ENCODE assay signal across 8 cellular contexts in the genomic region with DNA sequence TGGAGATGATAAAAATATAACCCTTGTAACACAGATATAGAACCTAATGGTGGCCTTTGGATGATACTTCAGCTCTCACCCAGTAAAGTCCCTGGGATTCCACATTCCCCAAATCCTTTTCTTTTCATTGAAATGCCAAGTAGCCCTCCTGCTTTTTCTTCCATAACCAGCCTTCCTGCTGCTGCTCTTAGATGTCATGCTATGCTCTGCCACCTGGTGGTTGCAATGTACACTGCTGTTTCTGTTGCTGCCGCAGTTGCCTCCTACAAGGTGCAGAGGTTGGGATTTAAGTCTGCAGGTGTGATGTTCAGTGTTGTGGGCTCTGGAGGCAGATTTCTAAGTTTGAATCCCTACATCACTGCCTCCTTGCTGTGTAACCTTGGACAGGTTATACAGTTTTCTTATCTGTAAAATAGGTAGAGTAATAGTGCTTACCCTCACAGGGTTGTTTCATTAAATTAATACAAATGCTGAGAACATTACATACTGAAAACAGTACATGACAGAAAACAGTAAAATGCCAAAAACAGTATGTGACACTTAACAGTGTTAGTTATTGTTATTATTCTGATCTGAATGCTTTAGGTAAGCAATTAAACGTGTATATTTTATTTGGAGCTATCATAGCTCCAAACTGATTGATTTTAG.
DNase-seq lines count a peak whose midpoint lies in the region; ATAC-seq and TF ChIP-seq lines count a peak whose summit lies in the region.

No MANE protein-coding gene starts in this region.

- BruUV-seq in IMR-90 (replicated peaks; lab: Mats Ljungman, UMichigan), result no TSS peak
- no TSS peak for BruUV-seq in OCI-LY7 (replicated peaks; lab: Mats Ljungman, UMichigan)

- H4K8ac ChIP-seq in IMR-90 (ENCODE audit: low read depth in 2 of 2, low read length in 2 of 2), result no peak overlapping the region

- H3K23ac ChIP-seq in IMR-90 (ENCODE audit: low read depth, low read length), result no peak overlapping the region

- H3K4me1 Mint-ChIP-seq in CD14-positive monocyte, result peaks cover 2% of the 10 kb centered on the region
- peaks cover 0 to 6% of the 10 kb centered on the region in 2 donors for H3K4me1 Mint-ChIP-seq in natural killer cell
- no peaks in the 10 kb centered on the region for H3K4me1 Mint-ChIP-seq in stimulated activated naive B cell treated with anti-CD40 and anti-IgM and Interleukin-4, amounts not matched to agents 10 μg/mL and 1 μg/mL and 100 μg/mL, for 72 hours

- H2BK120ac ChIP-seq in IMR-90 (ENCODE audit: low read depth, low read length), result no peak overlapping the region

- no peak overlapping the region for H2AK5ac ChIP-seq in IMR-90 (ENCODE audit: low read depth, low read length)

- H3K4me2 ChIP-seq in IMR-90 (ENCODE audit: low read depth, low read length) (no peak overlapping the region), OCI-LY7 (ENCODE audit: low read length) (no peak overlapping the region)

- no peaks in the 10 kb centered on the region for H3K4me1 ChIP-seq in IMR-90 (ENCODE audit: control insufficient read depth, insufficient read depth, low read length)
- H3K4me1 ChIP-seq in OCI-LY7 (ENCODE audit: insufficient read depth, low read length, poor library complexity, severe bottlenecking), result no peaks in the 10 kb centered on the region
- H3K4me1 ChIP-seq in esophagus squamous epithelium, result peaks cover 0 to 12% (median 0%) of the 10 kb centered on the region in 3 donors

- peaks cover 12% of the 10 kb centered on the region for H4K20me1 ChIP-seq in IMR-90 (ENCODE audit: insufficient read depth, low read length)
- peaks cover 3% of the 10 kb centered on the region; the same call in 1 of the 2 replicates for H4K20me1 ChIP-seq in OCI-LY7 (ENCODE audit: insufficient read depth, low read length)

- no peak overlapping the region for H2AK9ac ChIP-seq in IMR-90 (replicated peaks; ENCODE audit: low read depth, low read length, poor library complexity)

- H3K79me1 ChIP-seq in IMR-90 (ENCODE audit: low read depth in 1 of 2, low read length in 2 of 2), result peaks cover 3 to 30% of the 10 kb centered on the region in 2 experiments; a peak in 3 of 4 replicates

- dilution Hi-C loops in IMR-90 (cut with HindIII; ENCODE audit: low sequenced_read_pairs, unreplicated experiment), result no loop called here

- H3K9me3 ChIP-seq in IMR-90 (ENCODE audit: control insufficient read depth, insufficient read depth, low read length), result no peaks in the 10 kb centered on the region
- no peaks in the 10 kb centered on the region for H3K9me3 ChIP-seq in OCI-LY7 (ENCODE audit: low read length)
- no peaks in the 10 kb centered on the region for H3K9me3 ChIP-seq in esophagus squamous epithelium

- H2BK5ac ChIP-seq in IMR-90 (ENCODE audit: low read depth, low read length, poor library complexity, severe bottlenecking), result no peak overlapping the region

- H3K27ac ChIP-seq in IMR-90 (ENCODE audit: insufficient read depth, low read length), result no peak overlapping the region
- H3K27ac ChIP-seq in OCI-LY7 (ENCODE audit: low read depth, low read length, poor library complexity, severe bottlenecking), result no peak overlapping the region
- no peak overlapping the region for H3K27ac ChIP-seq in esophagus squamous epithelium

- H3K79me2 ChIP-seq in OCI-LY7 (ENCODE audit: insufficient read depth, low read depth, low read length), result peaks cover 8% of the 10 kb centered on the region; the same call in 1 of the 2 replicates

- H3K27ac Mint-ChIP-seq in CD14-positive monocyte (peak overlapping the region in 1 of 7 donors; percentile 61), natural killer cell (no peak overlapping the region)
- H3K27ac Mint-ChIP-seq in stimulated activated naive B cell treated with anti-CD40 and anti-IgM and Interleukin-4, amounts not matched to agents 10 μg/mL and 1 μg/mL and 100 μg/mL, for 72 hours, result no peak overlapping the region

- H3K9me3 Mint-ChIP-seq in CD14-positive monocyte, result no peaks in the 10 kb centered on the region
- no peaks in the 10 kb centered on the region for H3K9me3 Mint-ChIP-seq in natural killer cell
- H3K9me3 Mint-ChIP-seq in stimulated activated naive B cell treated with anti-CD40 and anti-IgM and Interleukin-4, amounts not matched to agents 10 μg/mL and 1 μg/mL and 100 μg/mL, for 72 hours, result no peaks in the 10 kb centered on the region

- H4K91ac ChIP-seq in IMR-90 (ENCODE audit: insufficient read depth, low read depth, low read length), result no peak overlapping the region

- H3K36me3 ChIP-seq in IMR-90 (ENCODE audit: control insufficient read depth, insufficient read depth, low read length) (peaks cover 2% of the 10 kb centered on the region; the same call in 1 of the 2 replicates), OCI-LY7 (ENCODE audit: insufficient read depth, low read length) (peaks cover 7% of the 10 kb centered on the region), esophagus squamous epithelium (peaks cover 0 to 8% (median 0%) of the 10 kb centered on the region in 3 donors)

- no peak overlapping the region for H3K56ac ChIP-seq in IMR-90 (ENCODE audit: extremely low read depth, insufficient read depth, low read length)

- TF ChIP-seq RAD21 in IMR-90 (IDR thresholded peaks at IDR 0.05; ENCODE audit: low read length), result peak; percentile 91

- intact Hi-C loops in CD14-positive monocyte (cut with micrococcal nuclease), result loop anchor here (2.0 to 10.0 kb wide), 3 partner anchors 181 to 238 kb away; a partner anchor contains a TSS
- intact Hi-C loops in IMR-90 (cut with micrococcal nuclease), result loop anchor here (1.0 to 5.0 kb wide), 4 partner anchors 41 to 181 kb away; no protein-coding TSS in a partner anchor
- intact Hi-C loops in OCI-LY7 (cut with micrococcal nuclease; ENCODE audit: unreplicated experiment), result loop anchor here (1.0 to 2.0 kb wide), 3 partner anchors 62 to 244 kb away; no protein-coding TSS in a partner anchor
- intact Hi-C loops in esophagus squamous epithelium (cut with DNase I), result loop anchor here (10.0 kb wide), 1 partner anchor 178 kb away; a partner anchor contains a TSS
- intact Hi-C loops in natural killer cell (cut with micrococcal nuclease), result loop anchor here (1.0 to 5.0 kb wide), 3 partner anchors 181 to 244 kb away; no protein-coding TSS in a partner anchor

- H3K4ac ChIP-seq in IMR-90 (ENCODE audit: low read depth, low read length), result no peak overlapping the region

- no CpG with 5 or more reads among the region's 2 CpGs for WGBS in IMR-90 (ENCODE audit: extremely low coverage in 2 of 2, insufficient read length in 1 of 2), 2 experiments
- 32 to 40% methylated on average over 2 of the region's 2 CpGs for WGBS in esophagus squamous epithelium, 2 donors

- no peak overlapping the region for H3K14ac ChIP-seq in IMR-90 (replicated peaks; ENCODE audit: low read depth, low read length)

- H3K27me3 Mint-ChIP-seq in CD14-positive monocyte (ENCODE audit: low read depth in 3 of 3) (peaks cover 0 to 2% (median 0%) of the 10 kb centered on the region in 3 donors), natural killer cell (ENCODE audit: low read depth in 2 of 2) (peaks cover 19 to 27% of the 10 kb centered on the region in 2 donors)
- H3K27me3 Mint-ChIP-seq in stimulated activated naive B cell treated with anti-CD40 and anti-IgM and Interleukin-4, amounts not matched to agents 10 μg/mL and 1 μg/mL and 100 μg/mL, for 72 hours, result peaks cover 9 to 18% of the 10 kb centered on the region in 2 donors

- H2AFZ ChIP-seq in IMR-90 (replicated peaks; ENCODE audit: low read length, poor library complexity), result no peak overlapping the region
- H2AFZ ChIP-seq in OCI-LY7 (ENCODE audit: low read length), result no peak overlapping the region

- no peak overlapping the region for H3K9ac ChIP-seq in IMR-90 (ENCODE audit: low read depth, low read length)

- H2BK15ac ChIP-seq in IMR-90 (ENCODE audit: low read depth, low read length), result no peak overlapping the region

- H3K9me1 ChIP-seq in IMR-90 (ENCODE audit: insufficient read depth, low read length), result no peaks in the 10 kb centered on the region

- DNase-seq in CD14-positive monocyte (ENCODE audit: low spot score), result peak; percentile 60
- DNase-seq in IMR-90, result peak; percentile 84
- peak; percentile 77 for DNase-seq in OCI-LY7 (ENCODE audit: low spot score)
- DNase-seq in activated T-cell treated with anti-CD3 and anti-CD28 coated beads for 24 hours (ENCODE audit: low read depth), result peak; percentile 65
- DNase-seq in esophagus squamous epithelium (lab: John Stamatoyannopoulos, UW), result peak; percentile 1
- peak; percentile 48 for DNase-seq in natural killer cell
- peak; percentile 47 for DNase-seq in stimulated activated naive B cell treated with anti-CD40 and anti-IgM and Interleukin-4, amounts not matched to agents 10 μg/mL and 1 μg/mL and 100 μg/mL, for 72 hours

- no peaks in the 10 kb centered on the region for H3K9me2 ChIP-seq in OCI-LY7 (ENCODE audit: insufficient read depth, low read length)

- POLR2A ChIA-PET in IMR-90 (lab: Charles Lee; ENCODE audit: unreplicated experiment), result no interaction called here
- POLR2A ChIA-PET in OCI-LY7 (lab: Charles Lee), result interaction anchor here (0.6 to 1.1 kb wide), 5 partner anchors 10 to 269 kb away, joined by 3 to 4 read pairs (median 3); no protein-coding TSS in a partner anchor

- no peak overlapping the region for H4K5ac ChIP-seq in IMR-90 (ENCODE audit: low read depth, low read length)

- H3K27me3 ChIP-seq in IMR-90 (ENCODE audit: control insufficient read depth, insufficient read depth, low read length) (no peaks in the 10 kb centered on the region), esophagus squamous epithelium (no peaks in the 10 kb centered on the region)

- TF ChIP-seq CTCF in CD14-positive monocyte (IDR thresholded peaks at IDR 0.05) (peak; percentile 87), IMR-90 (conservative IDR thresholded peaks at IDR 0.05; ENCODE audit: low read depth, low read length) (peak; percentile 89), OCI-LY7 (conservative IDR thresholded peaks at IDR 0.05; ENCODE audit: low read length) (peak; percentile 99), esophagus squamous epithelium (IDR thresholded peaks at IDR 0.05) (peak; percentile 74 to 95 (median 94)), natural killer cell (IDR thresholded peaks at IDR 0.05) (peak; percentile 90)

- H3K36me3 Mint-ChIP-seq in CD14-positive monocyte, result no peaks in the 10 kb centered on the region
- H3K36me3 Mint-ChIP-seq in natural killer cell, result no peaks in the 10 kb centered on the region
- H3K36me3 Mint-ChIP-seq in stimulated activated naive B cell treated with anti-CD40 and anti-IgM and Interleukin-4, amounts not matched to agents 10 μg/mL and 1 μg/mL and 100 μg/mL, for 72 hours, result no peaks in the 10 kb centered on the region

- TF ChIP-seq POLR2A in IMR-90 (IDR thresholded peaks at IDR 0.05; ENCODE audit: low read depth, low read length) (no peak), esophagus squamous epithelium (IDR thresholded peaks at IDR 0.05) (no peak)

- H3K4me3 Mint-ChIP-seq in CD14-positive monocyte (no peak overlapping the region), natural killer cell (no peak overlapping the region)
- no peak overlapping the region for H3K4me3 Mint-ChIP-seq in stimulated activated naive B cell treated with anti-CD40 and anti-IgM and Interleukin-4, amounts not matched to agents 10 μg/mL and 1 μg/mL and 100 μg/mL, for 72 hours

- ATAC-seq in GM19463 (IDR thresholded peaks at IDR 0.05; ENCODE audit: unreplicated experiment) (peak; percentile 72), IMR-90 (ENCODE audit: low read depth) (peak; percentile 99), natural killer cell (peak; percentile 82 to 89 (median 85))
- ATAC-seq in stimulated activated naive B cell treated with anti-CD40 and anti-IgM and Interleukin-4, amounts not matched to agents 10 μg/mL and 1 μg/mL and 100 μg/mL, for 72 hours (replicated peaks), result peak; percentile 69 to 73

- CTCF ChIA-PET in IMR-90 (lab: Yijun Ruan, JAX) (interaction anchor here (0.6 to 1.8 kb wide), 7 partner anchors 9 to 181 kb away, joined by 3 to 5 read pairs (median 4); no protein-coding TSS in a partner anchor), OCI-LY7 (lab: Charles Lee; ENCODE audit: unreplicated experiment) (no interaction called here)

- H3K4me3 ChIP-seq in IMR-90 (ENCODE audit: insufficient read depth, low read depth, low read length) (no peak overlapping the region), OCI-LY7 (ENCODE audit: low read depth, low read length, poor library complexity, severe bottlenecking) (no peak overlapping the region), esophagus squamous epithelium (no peak overlapping the region)

- in situ Hi-C loops in IMR-90 (cut with MboI; ENCODE audit: low sequenced_read_pairs), result loop anchor here (5.0 kb wide), 1 partner anchor 176 kb away; no protein-coding TSS in a partner anchor

- H2BK20ac ChIP-seq in IMR-90 (ENCODE audit: low read depth, low read length), result no peak overlapping the region

- no peak overlapping the region for H3K18ac ChIP-seq in IMR-90 (ENCODE audit: low read depth, low read length)

Comparison
In these comparisons a context has a peak if more than half of its experiments do, and no peak if none do; other contexts are left out.
1. DNase-seq: peak in every context shown above with its lines; median percentile 84 in IMR-90; 77 in OCI-LY7; 65 in activated T-cell treated with anti-CD3 and anti-CD28 coated beads for 24 hours; 60 in CD14-positive monocyte; 48 in natural killer cell; 47 in stimulated activated naive B cell treated with anti-CD40 and anti-IgM and Interleukin-4, amounts not matched to agents 10 μg/mL and 1 μg/mL and 100 μg/mL, for 72 hours; 1 in esophagus squamous epithelium.